In the genomic region with DNA sequence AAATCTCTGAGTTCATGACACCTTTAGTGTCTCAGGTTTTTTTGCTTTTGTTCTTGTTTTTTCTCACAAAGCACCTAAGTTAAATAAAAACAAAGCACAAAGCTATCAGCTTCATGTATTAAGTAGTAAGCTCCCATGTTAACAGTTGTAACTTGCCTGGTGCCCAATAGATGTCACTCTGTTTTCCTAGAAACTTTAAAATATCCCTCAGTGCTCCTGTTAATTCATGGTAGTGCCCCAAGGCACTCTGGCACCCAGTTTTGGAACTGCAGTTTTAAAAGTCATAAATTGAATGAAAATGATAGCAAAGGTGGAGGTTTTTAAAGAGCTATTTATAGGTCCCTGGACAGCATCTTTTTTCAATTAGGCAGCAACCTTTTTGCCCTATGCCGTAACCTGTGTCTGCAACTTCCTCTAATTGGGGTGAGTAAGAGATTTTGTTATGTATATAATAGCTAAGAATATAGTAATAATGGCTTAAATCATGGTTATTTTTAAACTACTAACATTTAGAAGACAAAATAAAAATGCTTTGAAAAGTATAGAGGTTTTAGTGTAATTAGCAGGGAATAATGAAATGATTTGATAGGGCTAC, we compare ENCODE assay signal across 11 cellular contexts.
DNase-seq lines count a peak whose midpoint lies in the region; ATAC-seq and TF ChIP-seq lines count a peak whose summit lies in the region.
"Had no signal": no experiment of that assay in that cellular context is flagged by ENCODE, and none has a peak within 500 bp of the region (broad histone marks: within the 10 kb centered on the region; RNA-seq: fewer than 3 reads in every experiment).

No MANE protein-coding gene starts in this region.

- H3K79me2 ChIP-seq in hepatocyte = no peaks in the 10 kb centered on the region

- H3K27me3 Mint-ChIP-seq in CD4-positive, alpha-beta T cell = no peaks in the 10 kb centered on the region
- H3K27me3 Mint-ChIP-seq: IgD-negative memory B cell had no signal

- H3K9me2 ChIP-seq in hepatocyte (replicated peaks; ENCODE audit: insufficient read depth) = no peaks in the 10 kb centered on the region

- H3K27ac ChIP-seq in hepatocyte = no peak overlapping the region
- no peak overlapping the region for H3K27ac ChIP-seq in CD4-positive, alpha-beta T cell (ENCODE audit: low read depth, low read length)

- POLR2A ChIA-PET in CD4-positive, alpha-beta T cell (lab: Charles Lee) = no interaction called here

- no peak overlapping the region for H3K4me3 Mint-ChIP-seq in CD4-positive, alpha-beta T cell
- H3K4me3 Mint-ChIP-seq: IgD-negative memory B cell had no signal

- intact Hi-C loops in Right ventricle myocardium superior (cut with DNase I) = no loop called here
- intact Hi-C loops in CD4-positive, alpha-beta T cell (cut with DNase I, micrococcal nuclease) = no loop called here

- ATAC-seq in HG03432 (IDR thresholded peaks at IDR 0.05; ENCODE audit: unreplicated experiment) (peak; percentile 54), esophagus mucosa (no peak), GM19397 (IDR thresholded peaks at IDR 0.05; ENCODE audit: unreplicated experiment) (no peak), Right ventricle myocardium superior (ENCODE audit: poor library complexity) (no peak)
- ATAC-seq in CD4-positive, alpha-beta T cell (ENCODE audit: poor library complexity) = no peak

- no peak overlapping the region for H2AFZ ChIP-seq in hepatocyte

- H3K4me1 Mint-ChIP-seq in CD4-positive, alpha-beta T cell (ENCODE audit: low read depth) = no peaks in the 10 kb centered on the region
- H3K4me1 Mint-ChIP-seq: IgD-negative memory B cell had no signal

- no peak overlapping the region for H3K4me2 ChIP-seq in hepatocyte

- H3K9me3 ChIP-seq in hepatocyte (ENCODE audit: low read depth) = no peaks in the 10 kb centered on the region
- no peaks in the 10 kb centered on the region for H3K9me3 ChIP-seq in CD4-positive, alpha-beta T cell (ENCODE audit: control insufficient read depth, low read length)

- no peaks in the 10 kb centered on the region for H4K20me1 ChIP-seq in hepatocyte (ENCODE audit: insufficient read depth, poor library complexity, severe bottlenecking)

- 80% methylated on average over 1 of the region's 1 CpG for WGBS in hepatocyte (ENCODE audit: low lambda C conversion rate, missing lambda C conversion rate)

- CTCF ChIA-PET in CD4-positive, alpha-beta T cell (lab: Charles Lee) = no interaction called here

- H3K4me3 ChIP-seq in hepatocyte = no peak overlapping the region

- H3K36me3 ChIP-seq in hepatocyte (replicated peaks; ENCODE audit: insufficient read depth, low read depth) = no peaks in the 10 kb centered on the region

- no peak overlapping the region for H3K27ac Mint-ChIP-seq in CD4-positive, alpha-beta T cell
- H3K27ac Mint-ChIP-seq: IgD-negative memory B cell had no signal

- no peaks in the 10 kb centered on the region for H3K9me3 Mint-ChIP-seq in CD4-positive, alpha-beta T cell
- H3K9me3 Mint-ChIP-seq: IgD-negative memory B cell had no signal

- TF ChIP-seq CTCF in hepatocyte (IDR thresholded peaks at IDR 0.05; ENCODE audit: poor library complexity) = peak; percentile 54
- no peak for TF ChIP-seq CTCF in CD4-positive, alpha-beta T cell (IDR thresholded peaks at IDR 0.05)

- no peaks in the 10 kb centered on the region for H3K27me3 ChIP-seq in hepatocyte
- H3K27me3 ChIP-seq in CD4-positive, alpha-beta T cell (ENCODE audit: control insufficient read depth, insufficient read depth, low read length) = no peaks in the 10 kb centered on the region

- DNase-seq in COR-L47 (lab: John Stamatoyannopoulos, UW) (peak; percentile 29), SHP77 (lab: John Stamatoyannopoulos, UW) (peak; percentile 32 to 33), hepatocyte (ENCODE audit: low spot score) (peak; percentile 14), Right ventricle myocardium superior (no peak)
- no peak for DNase-seq in CD4-positive, alpha-beta T cell
- DNase-seq: activated CD4-positive, alpha-beta T cell treated with anti-CD3 and anti-CD28 coated beads for 4 hours; aorta had no signal

- H3K4me1 ChIP-seq in hepatocyte (ENCODE audit: insufficient read depth) = no peaks in the 10 kb centered on the region

- H3K36me3 Mint-ChIP-seq in CD4-positive, alpha-beta T cell (ENCODE audit: low read depth) = no peaks in the 10 kb centered on the region
- H3K36me3 Mint-ChIP-seq: IgD-negative memory B cell had no signal

Comparison
In these comparisons a context has a peak if more than half of its experiments do, and no peak if none do; other contexts are left out.
1. DNase-seq: peak in COR-L47 (single experiment), SHP77 (2 of 2) and hepatocyte (single experiment); none in Right ventricle myocardium superior (single experiment) and CD4-positive, alpha-beta T cell (0 of 10).